Comparison of ENCODE assay signal across 17 cellular contexts in the genomic region with DNA sequence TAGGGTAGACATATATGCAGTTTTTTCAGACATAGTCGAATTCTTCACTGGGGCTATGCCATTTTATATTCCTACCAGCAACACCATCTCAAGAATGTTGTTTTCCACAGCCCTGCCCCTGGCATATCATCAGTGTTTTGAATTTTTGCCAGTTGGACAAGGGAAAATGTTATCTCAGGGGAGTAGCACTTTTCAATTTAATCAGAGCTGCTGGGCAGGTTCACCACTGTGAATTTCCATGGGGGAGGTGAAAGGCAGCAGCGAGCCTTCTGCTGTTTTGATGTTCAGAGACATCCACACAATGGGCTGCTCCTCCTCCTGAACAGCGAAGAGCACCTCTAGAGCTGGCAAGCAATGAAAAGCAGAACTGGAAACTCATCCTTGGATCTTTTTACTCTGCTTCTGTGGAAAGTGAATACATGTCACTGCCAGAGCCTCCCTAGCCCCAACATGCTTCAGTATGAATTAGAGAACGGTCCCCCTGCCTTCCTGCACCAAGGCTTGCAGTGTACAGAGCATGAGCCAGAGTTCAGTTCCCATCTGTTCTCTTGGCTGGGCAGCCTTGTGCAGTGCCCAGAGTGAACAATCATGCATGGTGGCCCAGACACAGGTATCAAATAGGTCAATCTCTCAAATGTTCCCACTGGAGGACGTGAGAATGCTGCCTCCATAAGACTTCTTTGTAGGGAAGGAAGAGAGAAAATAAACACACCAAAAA. TPM values are rescaled to one million over a fixed set of nuclear protein-coding genes. Genes with fewer than 3 reads are reported as not detected.
A peak's percentile ranks its signal among the peaks of the same experiment; 100 is the strongest.
DNase-seq lines count a peak whose midpoint lies in the region; FAIRE-seq and TF ChIP-seq lines count a peak whose summit lies in the region.
"Had no signal": no experiment of that assay in that cellular context is flagged by ENCODE, and none has a peak within 500 bp of the region (broad histone marks: within the 10 kb centered on the region; RNA-seq: fewer than 3 reads in every experiment).

No MANE protein-coding gene starts in this region.

- no peak overlapping the region for H3K27ac Mint-ChIP-seq in endodermal cell
- peak overlapping the region; percentile 23 for H3K27ac Mint-ChIP-seq in neural progenitor cell
- H3K27ac Mint-ChIP-seq: CD4-positive, CD25-positive, alpha-beta regulatory T cell had no signal

- peaks cover 12% of the 10 kb centered on the region for H3F3A ChIP-seq in neural progenitor cell (ENCODE audit: low read depth)

- no peak overlapping the region for H3K4me3 Mint-ChIP-seq in endodermal cell
- no peak overlapping the region for H3K4me3 Mint-ChIP-seq in neural progenitor cell
- H3K4me3 Mint-ChIP-seq: CD4-positive, CD25-positive, alpha-beta regulatory T cell had no signal

- H3K9me3 Mint-ChIP-seq in endodermal cell (no peaks in the 10 kb centered on the region), neural progenitor cell (no peaks in the 10 kb centered on the region)
- H3K9me3 Mint-ChIP-seq: CD4-positive, CD25-positive, alpha-beta regulatory T cell had no signal

- FAIRE-seq in small intestine (lab: Jason Lieb, UNC): no peak
- FAIRE-seq: D721Med had no signal

- H3K27me3 Mint-ChIP-seq in endodermal cell (ENCODE audit: insufficient read depth): no peaks in the 10 kb centered on the region
- H3K27me3 Mint-ChIP-seq in neural progenitor cell (ENCODE audit: insufficient read depth, low read depth): peaks cover 2% of the 10 kb centered on the region
- H3K27me3 Mint-ChIP-seq: CD4-positive, CD25-positive, alpha-beta regulatory T cell had no signal

- no peaks in the 10 kb centered on the region for H3K36me3 Mint-ChIP-seq in endodermal cell (ENCODE audit: low read depth)
- H3K36me3 Mint-ChIP-seq in neural progenitor cell: peaks cover 44% of the 10 kb centered on the region

- H4K20me1 ChIP-seq in neural progenitor cell (ENCODE audit: low read depth): no peaks in the 10 kb centered on the region

- H3K4me3 ChIP-seq in endodermal cell (ENCODE audit: low read length): no peak overlapping the region
- H3K4me3 ChIP-seq in neural progenitor cell: no peak overlapping the region
- H3K4me3 ChIP-seq in small intestine (ENCODE audit: low read depth in 1 of 2, low read length in 2 of 2): no peak overlapping the region

- peaks cover 2% of the 10 kb centered on the region for H3K4me1 ChIP-seq in endodermal cell (ENCODE audit: control insufficient read depth, insufficient read depth, low read length)
- peaks cover 28% of the 10 kb centered on the region for H3K4me1 ChIP-seq in neural progenitor cell
- H3K4me1 ChIP-seq in small intestine (ENCODE audit: control insufficient read depth in 2 of 2, insufficient read depth in 1 of 2, low read depth in 1 of 2, low read length in 1 of 2): no peaks in the 10 kb centered on the region

- no peaks in the 10 kb centered on the region for H3K79me2 ChIP-seq in neural progenitor cell (ENCODE audit: low read depth)

- H3K4me2 ChIP-seq in neural progenitor cell: peak overlapping the region; percentile 15

- H3K4me1 Mint-ChIP-seq in endodermal cell (peaks cover 4% of the 10 kb centered on the region), neural progenitor cell (peaks cover 31% of the 10 kb centered on the region)

- 76 to 88% methylated on average over 3 to 5 of the region's 5 CpGs for WGBS in endodermal cell (ENCODE audit: insufficient coverage in 1 of 2, insufficient read length in 1 of 2), 2 experiments
- WGBS in small intestine, 3 donors: 65 to 74% (median 66%) methylated on average over 5 of the region's 5 CpGs

- H3K27ac ChIP-seq in endodermal cell (ENCODE audit: low read depth, low read length) (peak overlapping the region; percentile 1), neural progenitor cell (no peak overlapping the region), small intestine (ENCODE audit: low read depth in 1 of 2, low read length in 1 of 2) (no peak overlapping the region)
- H3K27ac ChIP-seq: HL-60 had no signal

- TF ChIP-seq CTCF in endodermal cell (conservative IDR thresholded peaks at IDR 0.05) (no peak), neural progenitor cell (IDR thresholded peaks at IDR 0.05) (no peak)

- no peak overlapping the region for H2AFZ ChIP-seq in neural progenitor cell (replicated peaks)

- H3K9me3 ChIP-seq in endodermal cell (ENCODE audit: control insufficient read depth, low read length) (no peaks in the 10 kb centered on the region), neural progenitor cell (ENCODE audit: low read depth) (no peaks in the 10 kb centered on the region), small intestine (ENCODE audit: control insufficient read depth, low read depth) (no peaks in the 10 kb centered on the region)

- DNase-seq in DMS 273 (lab: John Stamatoyannopoulos, UW; ENCODE audit: unreplicated experiment) (peak; percentile 64), NCI-H2171 (lab: John Stamatoyannopoulos, UW) (peak; percentile 2), endodermal cell (no peak), neural progenitor cell (ENCODE audit: low spot score) (no peak), GM19238 (ENCODE audit: insufficient read length, low spot score) (no peak), COLO829 (ENCODE audit: low spot score) (no peak), small intestine (no peak)
- DNase-seq in activated naive CD4-positive, alpha-beta T cell treated with anti-CD3 and anti-CD28 coated beads, Interleukin-2, amount 50 U/mL, for 16 hours: no peak
- DNase-seq: AML-193; CD4-positive, CD25-positive, alpha-beta regulatory T cell; GOT3; KBM-7; NCI-H1092 treated with DMSO at 0.1 percent for 48 hours; NCI-H187; NCI-H510A had no signal

- H3K36me3 ChIP-seq in endodermal cell (ENCODE audit: control insufficient read depth, insufficient read depth, low read length) (no peaks in the 10 kb centered on the region), neural progenitor cell (no peaks in the 10 kb centered on the region), small intestine (ENCODE audit: control insufficient read depth in 2 of 2, insufficient read depth in 2 of 2, low read length in 2 of 2) (no peaks in the 10 kb centered on the region)

- H3K9ac ChIP-seq in endodermal cell (ENCODE audit: extremely low read depth, low read length, poor library complexity, severe bottlenecking) (no peak overlapping the region), neural progenitor cell (no peak overlapping the region)

- H3K27me3 ChIP-seq in endodermal cell (ENCODE audit: control insufficient read depth, insufficient read depth, low read length, poor library complexity, severe bottlenecking) (no peaks in the 10 kb centered on the region), neural progenitor cell (no peaks in the 10 kb centered on the region), small intestine (ENCODE audit: control insufficient read depth in 2 of 2, insufficient read depth in 2 of 2, low read length in 2 of 2) (no peaks in the 10 kb centered on the region)

RNA-seq across cellular contexts. Expression of a gene that starts 56.1 kb away (rescaled TPM):
- total RNA-seq in endodermal cell (10 to 100 TPM; 18.2 to 20.8 TPM), neural progenitor cell (ENCODE audit: low replicate concordance) (13.9 and 22.1 TPM in 2 replicates)
- polyA plus RNA-seq in endodermal cell (2013, experiment 1 of 2): 19.1 TPM
- polyA plus RNA-seq in endodermal cell (2013, experiment 2 of 2): 17.8 TPM
- polyA plus RNA-seq in small intestine: 10 to 100 TPM in 1 of 3 donors, 1 to 10 TPM in 2; 6.2 to 16.3 (median 9.9) TPM

Comparison
In these comparisons a context has a peak if more than half of its experiments do, and no peak if none do; other contexts are left out.
1. DNase-seq: peak in DMS 273 (single experiment) and NCI-H2171 (single experiment); none in endodermal cell (single experiment), neural progenitor cell (single experiment), activated naive CD4-positive, alpha-beta T cell treated with anti-CD3 and anti-CD28 coated beads, Interleukin-2, amount 50 U/mL, for 16 hours (single experiment), GM19238 (single experiment), COLO829 (single experiment) and small intestine (single experiment).